In genomic region chr3:159443266-159443665, GRCh38 we compare ENCODE assay signal across 20 cellular contexts.
"Had no signal": no experiment of that assay in that cellular context is flagged by ENCODE, and none has a peak within 500 bp of the region (broad histone marks: within the 10 kb centered on the region; RNA-seq: fewer than 3 reads in every experiment).

No MANE protein-coding gene starts in this region.

- H3K27me3 ChIP-seq: body of pancreas, cardiac muscle cell, neutrophil, pancreas, thyroid gland, upper lobe of right lung had no signal

- H3K36me3 ChIP-seq: cardiac muscle cell, neutrophil, pancreas, thyroid gland, upper lobe of right lung had no signal

- DNase-seq: activated CD4-positive, alpha-beta T cell treated with anti-CD3 and anti-CD28 coated beads for 1 hour; activated CD4-positive, alpha-beta T cell treated with anti-CD3 and anti-CD28 coated beads, Interleukin-2, amount 50 U/mL, for 1 hour; activated CD8-positive, alpha-beta T cell treated with anti-CD3 and anti-CD28 coated beads, Interleukin-2, amount 10 ng/mL, durations not matched to agents 7 days and 5 days; activated gamma-delta T cell treated with Interleukin-2 at 50 U/mL for 16 hours; body of pancreas; effector CD4-positive, alpha-beta T cell; hippocampal formation; left cardiac atrium; pancreas; psoas muscle; right cardiac atrium; stimulated activated CD4-positive, alpha-beta T cell treated with anti-CD3 and anti-CD28 coated beads, Interleukin-4, amount 100 ng/mL, for 24 hours; stimulated activated naive CD8-positive, alpha-beta T cell treated with anti-CD3 and anti-CD28 coated beads, Interleukin-15, Interleukin-2, amounts not matched to agents 100 U/mL and 50 U/mL, for 24 hours; substantia nigra; T-helper 9 cell; thyroid gland; upper lobe of right lung had no signal

- H3K4me3 ChIP-seq: body of pancreas, cardiac muscle cell, pancreas, psoas muscle, thyroid gland, upper lobe of right lung had no signal

- H3K9me3 ChIP-seq: body of pancreas, neutrophil, pancreas, thyroid gland, upper lobe of right lung had no signal

- ATAC-seq: activated CD8-positive, alpha-beta T cell treated with anti-CD3 and anti-CD28 coated beads, Interleukin-2, amount 10 ng/mL, durations not matched to agents 7 days and 5 days; activated naive CD4-positive, alpha-beta T cell treated with anti-CD3 and anti-CD28 coated beads, Interleukin-2, amount 50 U/mL, for 72 hours; body of pancreas; left cardiac atrium; pancreas; psoas muscle; right cardiac atrium; stimulated activated naive CD8-positive, alpha-beta T cell treated with anti-CD3 and anti-CD28 coated beads, Interleukin-15, Interleukin-2, amounts not matched to agents 100 U/mL and 50 U/mL, for 24 hours; upper lobe of right lung had no signal

- H3K27ac ChIP-seq: body of pancreas, cardiac muscle cell, neutrophil, pancreas, psoas muscle, thyroid gland, upper lobe of right lung had no signal

- H3K4me1 ChIP-seq: body of pancreas, pancreas, psoas muscle, thyroid gland, upper lobe of right lung had no signal
